Comparison of ENCODE assay signal across 8 cellular contexts in the genomic region with DNA sequence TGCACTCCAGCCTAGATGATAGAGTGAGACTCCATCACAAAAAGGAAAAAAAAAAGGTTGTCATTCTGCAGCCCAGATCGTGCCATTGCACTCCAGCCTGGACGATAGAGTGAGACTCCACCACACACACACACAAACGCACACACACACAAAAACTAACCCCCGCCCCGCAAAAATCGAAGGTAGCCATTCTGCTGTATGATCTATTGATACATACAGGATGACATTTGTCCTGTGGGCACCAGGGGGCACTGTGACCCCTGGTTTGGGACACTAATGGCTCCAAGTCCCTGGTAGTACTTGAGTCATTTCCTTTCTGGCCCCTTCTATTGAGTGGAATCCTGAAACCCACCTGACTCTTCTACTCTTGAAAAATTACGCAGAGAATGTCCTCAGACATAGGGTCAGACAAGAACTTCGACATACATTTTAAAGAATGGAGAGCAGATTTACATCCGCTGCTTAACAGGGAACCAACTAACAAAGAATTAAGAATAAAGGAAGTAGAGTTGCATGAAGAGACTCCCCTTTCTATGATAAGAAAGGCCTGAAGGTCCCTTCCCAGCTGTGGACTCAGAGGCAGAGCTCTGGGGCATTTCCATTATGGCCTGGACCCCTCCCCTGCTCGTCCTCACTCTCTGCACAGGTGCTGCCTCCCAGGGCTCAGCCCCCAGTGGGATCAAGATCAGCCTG. TPM values are rescaled to one million over a fixed set of nuclear protein-coding genes. Genes with fewer than 3 reads are reported as not detected.
DNase-seq lines count a peak whose midpoint lies in the region; ATAC-seq and TF ChIP-seq lines count a peak whose summit lies in the region.

No MANE protein-coding gene starts in this region.

- H3K27ac Mint-ChIP-seq in osteocyte (ENCODE audit: unreplicated experiment) = no peak overlapping the region

- no peaks in the 10 kb centered on the region for H3K4me1 Mint-ChIP-seq in osteocyte (ENCODE audit: unreplicated experiment)

- peak; percentile 35 for DNase-seq in AG08396 (ENCODE audit: low spot score)
- DNase-seq in NCI-H460 (ENCODE audit: extremely low read depth, low read depth) = peak; percentile 23
- peak; percentile 53 for DNase-seq in activated CD8-positive, alpha-beta memory T cell treated with anti-CD3 and anti-CD28 coated beads, Interleukin-2, amount 50 U/mL, for 4 hours
- DNase-seq in fibroblast of mammary gland (ENCODE audit: low read depth) = peak; percentile 62
- DNase-seq in osteocyte (ENCODE audit: extremely low spot score, unreplicated experiment) = peak; percentile 56

- peaks cover 31% of the 10 kb centered on the region for H3K27me3 Mint-ChIP-seq in osteocyte (ENCODE audit: unreplicated experiment)

- no peak overlapping the region for H3K4me3 ChIP-seq in fibroblast of mammary gland (ENCODE audit: control insufficient read depth, low read depth, low read length)

- no peak for ATAC-seq in GM19023 (IDR thresholded peaks at IDR 0.05; ENCODE audit: unreplicated experiment)
- no peak for ATAC-seq in GM19035 (IDR thresholded peaks at IDR 0.05; ENCODE audit: unreplicated experiment)

- H3K4me3 Mint-ChIP-seq in osteocyte (ENCODE audit: unreplicated experiment) = no peak overlapping the region

- no peaks in the 10 kb centered on the region for H3K9me3 Mint-ChIP-seq in osteocyte (ENCODE audit: unreplicated experiment)

- TF ChIP-seq CTCF in GM12874 (IDR thresholded peaks at IDR 0.05; ENCODE audit: insufficient read depth, low read depth, low read length) = peak; percentile 77
- peak; percentile 70 for TF ChIP-seq CTCF in fibroblast of mammary gland (conservative IDR thresholded peaks at IDR 0.05; ENCODE audit: control insufficient read depth, insufficient read depth, low read depth, low read length)
- peak; percentile 68 for TF ChIP-seq CTCF in osteocyte (IDR thresholded peaks at IDR 0.05)

- H3K36me3 Mint-ChIP-seq in osteocyte (ENCODE audit: unreplicated experiment) = no peaks in the 10 kb centered on the region

RNA-seq across cellular contexts. Expression of gene PRAME, which starts 35.0 kb away (rescaled TPM):
- 9.3 and 11.7 TPM in 2 replicates for total RNA-seq in NCI-H460 (2014; rRNA removed; shearing (Covaris generic))
- polyA plus RNA-seq in NCI-H460 (2014; cell fraction: nucleus; rRNA removed) = 45.9 and 47.4 TPM in 2 replicates
- not detected in 2 replicates for total RNA-seq in osteocyte

RNA-seq across cellular contexts. Expression of gene GGTLC2, which starts 50.3 kb away (rescaled TPM):
- not detected in 2 replicates for total RNA-seq in NCI-H460 (2014; rRNA removed; shearing (Covaris generic))
- polyA plus RNA-seq in NCI-H460 (2014; cell fraction: nucleus; rRNA removed) = not detected in 2 replicates
- not detected in 2 replicates for total RNA-seq in osteocyte

Comparison
In these comparisons a context has a peak if more than half of its experiments do, and no peak if none do; other contexts are left out.
1. RNA of gene PRAME, which starts 35.0 kb away (total RNA-seq): 9.3 to 11.7 TPM in NCI-H460; not detected in osteocyte; every median in the first group is over 10 times any median in the second.
2. Peak in every context shown above with its lines, with median percentiles within 50 percentile points of each other: DNase-seq and CTCF ChIP-seq.